11 cellular contexts compared by ENCODE assay signal in the genomic region with DNA sequence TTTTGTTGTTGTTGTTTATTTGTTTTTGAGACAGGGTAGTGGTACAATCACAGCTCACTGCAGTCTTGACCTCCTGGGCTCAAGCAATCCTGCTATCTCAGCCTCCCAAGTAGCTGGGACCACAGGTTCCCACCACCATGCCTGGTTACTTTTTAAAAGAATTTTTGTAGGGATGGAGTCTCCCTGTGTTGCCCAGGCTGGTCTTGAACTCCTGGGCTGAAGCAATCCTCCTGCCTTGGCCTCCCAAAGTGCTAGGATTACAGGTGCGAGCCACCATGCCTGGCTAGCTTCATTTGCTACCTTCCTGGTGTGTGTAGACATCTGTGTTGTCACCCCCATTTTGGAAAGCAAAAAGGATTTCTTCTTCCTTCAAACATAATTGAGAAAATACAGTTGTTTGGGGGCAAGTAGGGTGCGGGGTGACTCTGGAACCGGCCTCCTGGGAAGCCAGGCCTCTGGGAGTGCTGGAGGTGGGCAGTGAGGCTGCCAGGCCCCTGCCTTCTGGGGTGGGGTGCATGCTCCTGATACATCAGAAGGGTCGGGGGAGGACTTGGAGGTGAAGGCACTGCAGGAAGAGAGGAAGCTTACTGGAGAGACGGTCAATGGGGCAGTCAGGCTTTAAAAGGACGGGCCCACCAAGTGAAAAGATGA. TPM values are rescaled to one million over a fixed set of nuclear protein-coding genes. Genes with fewer than 3 reads are reported as not detected.
DNase-seq lines count a peak whose midpoint lies in the region; ATAC-seq, FAIRE-seq and TF ChIP-seq lines count a peak whose summit lies in the region.
"Had no signal": no experiment of that assay in that cellular context is flagged by ENCODE, and none has a peak within 500 bp of the region (broad histone marks: within the 10 kb centered on the region; RNA-seq: fewer than 3 reads in every experiment).

No MANE protein-coding gene starts in this region.

- intact Hi-C loops in kidney (cut with DNase I) (no loop called here), OCI-LY7 (cut with micrococcal nuclease; ENCODE audit: unreplicated experiment) (no loop called here)

- H3K36me3 ChIP-seq in kidney (ENCODE audit: control insufficient read depth in 1 of 2, insufficient read depth in 2 of 2, low read length in 2 of 2) (no peaks in the 10 kb centered on the region), OCI-LY7 (ENCODE audit: insufficient read depth, low read length) (no peaks in the 10 kb centered on the region)

- H3K4me3 ChIP-seq in kidney (ENCODE audit: low read length in 2 of 2) (no peak overlapping the region), OCI-LY7 (ENCODE audit: low read depth, low read length, poor library complexity, severe bottlenecking) (no peak overlapping the region)

- BruUV-seq in OCI-LY7 (replicated peaks; lab: Mats Ljungman, UMichigan) = no TSS peak

- POLR2A ChIA-PET in OCI-LY7 (lab: Charles Lee) = no interaction called here

- no peak for ATAC-seq in stimulated activated effector memory CD8-positive, alpha-beta T cell treated with anti-CD3 and anti-CD28 coated beads, Interleukin-12 subunit alpha, Interleukin-12 subunit beta, amount 100 ng/mL, for 72 hours
- ATAC-seq in HG02970 (IDR thresholded peaks at IDR 0.05; ENCODE audit: low FRiP score, unreplicated experiment) = no peak
- ATAC-seq: left colon had no signal

- peaks cover 73% of the 10 kb centered on the region for H3K4me1 Mint-ChIP-seq in T-helper 1 cell treated with Interleukin-12 subunit alpha and Interleukin-12 subunit beta and Interleukin-4 antibody, amounts not matched to agents 30 μg/mL and 1 μg/mL, for 36 hours (ENCODE audit: low read depth)
- H3K4me1 Mint-ChIP-seq in stimulated activated effector memory CD8-positive, alpha-beta T cell treated with anti-CD3 and anti-CD28 coated beads, Interleukin-12 subunit alpha, Interleukin-12 subunit beta, amount 100 ng/mL, for 72 hours = peaks cover 82% of the 10 kb centered on the region

- H3K27me3 Mint-ChIP-seq in T-helper 1 cell treated with Interleukin-12 subunit alpha and Interleukin-12 subunit beta and Interleukin-4 antibody, amounts not matched to agents 30 μg/mL and 1 μg/mL, for 36 hours (ENCODE audit: low read depth) = no peaks in the 10 kb centered on the region

- peak overlapping the region; percentile 41 for H3K27ac Mint-ChIP-seq in T-helper 1 cell treated with Interleukin-12 subunit alpha and Interleukin-12 subunit beta and Interleukin-4 antibody, amounts not matched to agents 30 μg/mL and 1 μg/mL, for 36 hours
- peak overlapping the region; percentile 26 for H3K27ac Mint-ChIP-seq in stimulated activated effector memory CD8-positive, alpha-beta T cell treated with anti-CD3 and anti-CD28 coated beads, Interleukin-12 subunit alpha, Interleukin-12 subunit beta, amount 100 ng/mL, for 72 hours

- no peak overlapping the region for H3K9ac ChIP-seq in kidney (ENCODE audit: low read length in 2 of 2)

- H3K4me2 ChIP-seq in OCI-LY7 (ENCODE audit: low read length) = no peak overlapping the region

- CTCF ChIA-PET in OCI-LY7 (lab: Charles Lee; ENCODE audit: unreplicated experiment) = no interaction called here

- no peaks in the 10 kb centered on the region for H3K79me2 ChIP-seq in OCI-LY7 (ENCODE audit: insufficient read depth, low read depth, low read length)

- H3K36me3 Mint-ChIP-seq in T-helper 1 cell treated with Interleukin-12 subunit alpha and Interleukin-12 subunit beta and Interleukin-4 antibody, amounts not matched to agents 30 μg/mL and 1 μg/mL, for 36 hours (ENCODE audit: low read depth) = peaks cover 32% of the 10 kb centered on the region
- peaks cover 7% of the 10 kb centered on the region for H3K36me3 Mint-ChIP-seq in stimulated activated effector memory CD8-positive, alpha-beta T cell treated with anti-CD3 and anti-CD28 coated beads, Interleukin-12 subunit alpha, Interleukin-12 subunit beta, amount 100 ng/mL, for 72 hours

- no peak overlapping the region for H3K4me3 Mint-ChIP-seq in T-helper 1 cell treated with Interleukin-12 subunit alpha and Interleukin-12 subunit beta and Interleukin-4 antibody, amounts not matched to agents 30 μg/mL and 1 μg/mL, for 36 hours
- peak overlapping the region; percentile 44 for H3K4me3 Mint-ChIP-seq in stimulated activated effector memory CD8-positive, alpha-beta T cell treated with anti-CD3 and anti-CD28 coated beads, Interleukin-12 subunit alpha, Interleukin-12 subunit beta, amount 100 ng/mL, for 72 hours

- no peak for FAIRE-seq in kidney (lab: Jason Lieb, UNC)
- FAIRE-seq: frontal cortex had no signal

- no peak overlapping the region for H2AFZ ChIP-seq in OCI-LY7 (ENCODE audit: low read length)

- no peaks in the 10 kb centered on the region for H3K9me2 ChIP-seq in OCI-LY7 (ENCODE audit: insufficient read depth, low read length)

- H3K9me3 ChIP-seq in kidney (ENCODE audit: control insufficient read depth in 1 of 2, low read length in 2 of 2) (no peaks in the 10 kb centered on the region), OCI-LY7 (ENCODE audit: low read length) (no peaks in the 10 kb centered on the region)

- TF ChIP-seq CTCF in VCaP (conservative IDR thresholded peaks at IDR 0.05) = no peak
- TF ChIP-seq CTCF in kidney (IDR thresholded peaks at IDR 0.05; ENCODE audit: borderline replicate concordance, extremely low read depth, insufficient read depth) = no peak
- no peak for TF ChIP-seq CTCF in OCI-LY7 (conservative IDR thresholded peaks at IDR 0.05; ENCODE audit: low read length)

- no peak for DNase-seq in T-helper 1 cell
- DNase-seq in kidney = peak; percentile 39
- DNase-seq in stimulated activated effector memory CD8-positive, alpha-beta T cell treated with anti-CD3 and anti-CD28 coated beads, Interleukin-12 subunit alpha, Interleukin-12 subunit beta, amount 100 ng/mL, for 72 hours (ENCODE audit: low spot score in 2 of 2) = no peak
- DNase-seq in HPDE6-E6E7 (ENCODE audit: extremely low spot score) = no peak
- DNase-seq in OCI-LY7 (ENCODE audit: low spot score) = no peak
- DNase-seq: cortex of kidney had no signal

- no peaks in the 10 kb centered on the region for H3K9me3 Mint-ChIP-seq in T-helper 1 cell treated with Interleukin-12 subunit alpha and Interleukin-12 subunit beta and Interleukin-4 antibody, amounts not matched to agents 30 μg/mL and 1 μg/mL, for 36 hours
- H3K9me3 Mint-ChIP-seq in stimulated activated effector memory CD8-positive, alpha-beta T cell treated with anti-CD3 and anti-CD28 coated beads, Interleukin-12 subunit alpha, Interleukin-12 subunit beta, amount 100 ng/mL, for 72 hours = no peaks in the 10 kb centered on the region

- no peaks in the 10 kb centered on the region for H4K20me1 ChIP-seq in OCI-LY7 (ENCODE audit: insufficient read depth, low read length)

- H3K4me1 ChIP-seq in kidney (ENCODE audit: control insufficient read depth in 1 of 2, insufficient read depth in 1 of 2, low read depth in 1 of 2, low read length in 2 of 2) = peaks cover 15 to 17% of the 10 kb centered on the region in 2 donors
- H3K4me1 ChIP-seq in OCI-LY7 (ENCODE audit: insufficient read depth, low read length, poor library complexity, severe bottlenecking) = no peaks in the 10 kb centered on the region

- peak overlapping the region; percentile 90 for H3K27ac ChIP-seq in VCaP
- H3K27ac ChIP-seq in kidney (ENCODE audit: low read depth in 2 of 2, low read length in 2 of 2) = no peak overlapping the region
- no peak overlapping the region for H3K27ac ChIP-seq in OCI-LY7 (ENCODE audit: low read depth, low read length, poor library complexity, severe bottlenecking)

RNA-seq across cellular contexts. Expression of gene SYNJ2, which starts 28.4 kb away (rescaled TPM):
- total RNA-seq in kidney (15.8 TPM), OCI-LY7 (2022) (0.09 and 0.21 TPM in 2 replicates)
- 1.7 TPM for polyA plus RNA-seq in kidney (ENCODE audit: insufficient read depth, low read depth, low replicate concordance)
- total RNA-seq in OCI-LY7 (2014; rRNA removed; shearing (Covaris generic)) = not detected in 2 replicates

Comparison
In these comparisons a context has a peak if more than half of its experiments do, and no peak if none do; other contexts are left out.
1. RNA of gene SYNJ2, which starts 28.4 kb away (total RNA-seq): 15.8 TPM in kidney (single experiment); 0.09 to 0.21 TPM in OCI-LY7; every median in the first group is over 10 times any median in the second.